Comparison of ENCODE assay signal across 8 cellular contexts in the genomic region with DNA sequence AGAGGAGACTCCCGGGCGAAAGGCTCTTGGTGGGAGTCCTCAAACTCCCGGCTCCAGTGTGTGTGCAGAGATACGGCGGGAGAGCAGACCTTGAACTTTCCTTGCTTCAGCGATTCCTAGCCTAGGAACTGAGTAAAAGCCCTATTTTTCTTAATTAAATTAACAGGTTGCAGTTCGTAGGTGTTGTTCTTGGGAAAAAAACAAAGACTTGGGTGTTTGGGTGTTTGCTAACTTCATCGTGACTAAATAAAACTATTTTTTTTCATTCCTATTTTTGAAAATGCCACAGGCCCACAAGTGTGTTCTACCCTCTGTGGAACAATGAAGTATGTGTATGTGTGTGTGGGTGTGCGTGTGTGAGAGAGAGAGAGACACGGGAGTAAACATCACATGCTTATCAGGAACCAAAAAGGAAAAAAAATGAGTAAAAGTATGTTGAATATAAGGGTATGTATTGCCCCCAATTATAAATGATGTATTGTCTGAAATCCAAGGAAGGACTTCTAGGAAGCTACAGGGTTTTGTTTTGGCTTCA. TPM values are rescaled to one million over a fixed set of nuclear protein-coding genes. Genes with fewer than 3 reads are reported as not detected.
DNase-seq lines count a peak whose midpoint lies in the region; ATAC-seq and TF ChIP-seq lines count a peak whose summit lies in the region.

No MANE protein-coding gene starts in this region.

- H3K27me3 Mint-ChIP-seq in T-helper 17 cell: no peaks in the 10 kb centered on the region

- peak overlapping the region; percentile 72 for H3K4me3 ChIP-seq in A673 (ENCODE audit: low read depth, low read length, poor library complexity, severe bottlenecking)
- H3K4me3 ChIP-seq in fibroblast of mammary gland (ENCODE audit: control insufficient read depth, low read depth, low read length): peak overlapping the region; percentile 75
- peak overlapping the region; percentile 73 for H3K4me3 ChIP-seq in neuron (ENCODE audit: low read length)

- peak overlapping the region; percentile 92 for H3K27ac Mint-ChIP-seq in T-helper 17 cell

- intact Hi-C loops in A673 (cut with micrococcal nuclease; ENCODE audit: unreplicated experiment): no loop called here

- BruUV-seq in A673 (replicated peaks; lab: Mats Ljungman, UMichigan): TSS peak; percentile 50

- peak overlapping the region; percentile 86 for H2AFZ ChIP-seq in neuron (ENCODE audit: low read depth, low read length)

- H3K9me3 ChIP-seq in A673 (ENCODE audit: low read depth, low read length, poor library complexity, severe bottlenecking) (no peaks in the 10 kb centered on the region), T-helper 17 cell (ENCODE audit: control insufficient read depth, low read length, poor library complexity, severe bottlenecking) (no peaks in the 10 kb centered on the region), neuron (ENCODE audit: low read length) (no peaks in the 10 kb centered on the region)

- H3K4me1 ChIP-seq in A673 (ENCODE audit: insufficient read depth, low read length, poor library complexity, severe bottlenecking) (peaks cover 15% of the 10 kb centered on the region), neuron (ENCODE audit: insufficient read depth, low read length) (no peaks in the 10 kb centered on the region)

- peak overlapping the region; percentile 90 for H3K27ac ChIP-seq in A673 (ENCODE audit: low read depth, low read length, poor library complexity, severe bottlenecking)

- POLR2A ChIA-PET in A673 (lab: Charles Lee; ENCODE audit: low non-redundant PET): no interaction called here

- peak overlapping the region; percentile 90 for H3K4me3 Mint-ChIP-seq in T-helper 17 cell

- H3K4me1 Mint-ChIP-seq in T-helper 17 cell: peaks cover 40% of the 10 kb centered on the region

- TF ChIP-seq CTCF in A673 (conservative IDR thresholded peaks at IDR 0.05; ENCODE audit: low read depth, low read length) (no peak), fibroblast of mammary gland (conservative IDR thresholded peaks at IDR 0.05; ENCODE audit: control insufficient read depth, insufficient read depth, low read depth, low read length) (no peak)

- H3K27me3 ChIP-seq in A673 (replicated peaks; ENCODE audit: insufficient read depth, low read depth, low read length, poor library complexity): no peaks in the 10 kb centered on the region
- H3K27me3 ChIP-seq in neuron (ENCODE audit: insufficient read depth, low read length): peaks cover 2% of the 10 kb centered on the region

- H3K36me3 ChIP-seq in A673 (ENCODE audit: insufficient read depth, low read length, poor library complexity, severe bottlenecking) (no peaks in the 10 kb centered on the region), neuron (ENCODE audit: insufficient read depth, low read length) (no peaks in the 10 kb centered on the region)

- peaks cover 3% of the 10 kb centered on the region for H3K36me3 Mint-ChIP-seq in T-helper 17 cell (ENCODE audit: low read depth)

- DNase-seq in A673 (ENCODE audit: low spot score): peak; percentile 60
- no peak for DNase-seq in T-helper 17 cell
- DNase-seq in fibroblast of mammary gland (ENCODE audit: low read depth): peak; percentile 35
- no peak for DNase-seq in effector CD8-positive, alpha-beta T cell (lab: John Stamatoyannopoulos, UW)
- DNase-seq in GDM1 (lab: John Stamatoyannopoulos, UW): no peak

- ATAC-seq in GM18511 (IDR thresholded peaks at IDR 0.05; ENCODE audit: unreplicated experiment) (peak; percentile 29), HG03135 (IDR thresholded peaks at IDR 0.05; ENCODE audit: unreplicated experiment) (peak; percentile 9), T-helper 17 cell (no peak)

- CTCF ChIA-PET in A673 (lab: Charles Lee): no interaction called here

RNA-seq across cellular contexts. Expression of gene TMEM117, which starts 0.6 kb away (rescaled TPM):
- total RNA-seq in A673 (2021) (5.9 and 8.5 TPM in 2 replicates), T-helper 17 cell (1 to 10 TPM; 5.8 to 6.5 TPM)

RNA-seq across cellular contexts. Expression of gene TWF1, which starts 30.4 kb away (rescaled TPM):
- 95.0 and 107 TPM in 2 replicates for total RNA-seq in A673 (2021)
- 10 to 100 TPM; 46.4 to 60.7 TPM for total RNA-seq in T-helper 17 cell

Comparison
In these comparisons a context has a peak if more than half of its experiments do, and no peak if none do; other contexts are left out.
1. DNase-seq: peak in A673 (single experiment) and fibroblast of mammary gland (single experiment); none in T-helper 17 cell (0 of 3), effector CD8-positive, alpha-beta T cell (single experiment) and GDM1 (single experiment).
2. Peak in every context shown above with its lines, with median percentiles within 50 percentile points of each other: H3K4me3 ChIP-seq.